ENCODE assay signal across 17 cellular contexts in the genomic region with DNA sequence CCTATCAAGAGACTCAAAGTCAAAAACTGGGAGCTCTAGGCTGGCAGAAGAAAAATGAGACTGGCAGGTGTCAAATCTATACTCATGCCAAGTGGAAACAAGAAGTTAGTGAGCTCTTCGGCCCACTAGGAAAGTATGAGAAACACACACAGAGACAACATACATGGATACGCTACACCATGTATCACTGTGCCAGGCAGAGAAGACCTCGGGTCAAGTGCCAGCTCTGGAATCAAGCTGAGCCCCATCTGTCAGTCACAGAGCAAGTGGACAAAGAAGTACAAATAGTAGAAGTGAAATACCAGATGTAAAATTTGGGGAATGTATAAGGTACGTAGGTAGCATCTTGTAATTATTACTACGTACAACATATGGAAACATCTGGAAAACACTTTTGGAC.
DNase-seq lines count a peak whose midpoint lies in the region; ATAC-seq and TF ChIP-seq lines count a peak whose summit lies in the region.
"Had no signal": no experiment of that assay in that cellular context is flagged by ENCODE, and none has a peak within 500 bp of the region (broad histone marks: within the 10 kb centered on the region; RNA-seq: fewer than 3 reads in every experiment).

No MANE protein-coding gene starts in this region.

- H3K4me3 ChIP-seq in prostate gland: no peak overlapping the region
- H3K4me3 ChIP-seq: BLaER1 treated with 17β-estradiol and CSF1 and Interleukin-3, amounts not matched to agents 10 nM and 100 nM; GM12878; GM23248 had no signal

- H3K9me3 ChIP-seq in prostate gland: no peaks in the 10 kb centered on the region

- ATAC-seq in HG03095 (IDR thresholded peaks at IDR 0.05; ENCODE audit: unreplicated experiment): no peak
- no peak for ATAC-seq in HG02588 (IDR thresholded peaks at IDR 0.05; ENCODE audit: unreplicated experiment)
- ATAC-seq: GM12878, HCT116, HepG2 had no signal

- H3K27me3 ChIP-seq in prostate gland (replicated peaks; ENCODE audit: insufficient read depth): no peaks in the 10 kb centered on the region
- H3K27me3 ChIP-seq: BLaER1 treated with 17β-estradiol and CSF1 and Interleukin-3, amounts not matched to agents 10 nM and 100 nM had no signal

- no peak for TF ChIP-seq POLR2A in prostate gland (IDR thresholded peaks at IDR 0.05)

- peak; percentile 56 for DNase-seq in cerebellar cortex (ENCODE audit: low spot score)
- DNase-seq in prostate gland (ENCODE audit: low spot score): no peak
- DNase-seq in stimulated activated CD4-positive, alpha-beta T cell treated with anti-CD3 and anti-CD28 coated beads, Interleukin-2, amount 100 ng/mL, for 48 hours: no peak
- DNase-seq: 8988T; ACHN; Calu3; CD4-positive, alpha-beta T cell; DMS 273 treated with DMSO at 0.1 percent for 48 hours; GM23248 had no signal

- no peaks in the 10 kb centered on the region for H3K36me3 ChIP-seq in prostate gland
- H3K36me3 ChIP-seq: BLaER1 treated with 17β-estradiol and CSF1 and Interleukin-3, amounts not matched to agents 10 nM and 100 nM had no signal

- peaks cover 5% of the 10 kb centered on the region for H3K4me1 ChIP-seq in prostate gland (replicated peaks)

- WGBS in prostate gland: 74% methylated on average over 5 of the region's 5 CpGs

- no peak for TF ChIP-seq CTCF in C4-2B (conservative IDR thresholded peaks at IDR 0.05)
- no peak for TF ChIP-seq CTCF in prostate gland (IDR thresholded peaks at IDR 0.05)

- H3K27ac ChIP-seq in C4-2B (peak overlapping the region; percentile 75; the same call in 1 of the 2 replicates), prostate gland (peak overlapping the region; percentile 65 to 78), temporal lobe (ENCODE audit: low read depth, low read length) (peak overlapping the region; percentile 77)
- H3K27ac ChIP-seq: BLaER1 treated with 17β-estradiol and CSF1 and Interleukin-3, amounts not matched to agents 10 nM and 100 nM; GM23248 had no signal

- intact Hi-C loops in prostate gland (cut with DNase I): no loop called here
